In the genomic region with DNA sequence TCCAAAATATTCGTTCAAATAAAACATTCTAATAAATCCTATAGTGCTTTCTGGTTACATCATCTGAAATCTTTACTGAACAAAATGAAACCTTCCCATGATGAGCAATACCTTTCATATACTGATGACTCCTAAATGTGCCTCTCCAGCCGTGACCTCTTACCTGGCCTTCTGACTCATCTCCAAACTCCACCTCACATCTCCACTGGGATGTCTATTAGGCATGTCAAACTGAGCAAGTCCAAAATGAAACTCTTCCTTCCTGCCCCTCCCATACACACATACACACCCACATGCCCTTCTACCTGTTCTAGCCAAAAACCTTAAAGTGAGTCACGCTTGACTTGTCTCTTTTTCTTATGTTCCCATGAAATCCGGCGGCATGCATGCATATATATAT, we compare ENCODE assay signal across 8 cellular contexts. TPM values are rescaled to one million over a fixed set of nuclear protein-coding genes. Genes with fewer than 3 reads are reported as not detected.
DNase-seq lines count a peak whose midpoint lies in the region; ATAC-seq and TF ChIP-seq lines count a peak whose summit lies in the region.

No MANE protein-coding gene starts in this region.

- H3K9me3 Mint-ChIP-seq in natural killer cell treated with Interleukin-12 subunit alpha and Interleukin-12 subunit beta and Interleukin-15 and Interleukin-18, amount 100 ng/mL, for 72 hours, result no peaks in the 10 kb centered on the region

- peak overlapping the region in 1 of 2 donors; percentile 18 for H3K27ac Mint-ChIP-seq in natural killer cell treated with Interleukin-12 subunit alpha and Interleukin-12 subunit beta and Interleukin-15 and Interleukin-18, amount 100 ng/mL, for 72 hours

- no peak for TF ChIP-seq POLR2A in erythroblast (IDR thresholded peaks at IDR 0.05; ENCODE audit: low read length)

- peaks cover 27% of the 10 kb centered on the region for H3K36me3 Mint-ChIP-seq in natural killer cell treated with Interleukin-12 subunit alpha and Interleukin-12 subunit beta and Interleukin-15 and Interleukin-18, amount 100 ng/mL, for 72 hours

- ATAC-seq in GM18867 (IDR thresholded peaks at IDR 0.05; ENCODE audit: unreplicated experiment) (peak; percentile 89), HG02759 (IDR thresholded peaks at IDR 0.05; ENCODE audit: unreplicated experiment) (peak; percentile 95), RWPE2 (ENCODE audit: low read depth) (peak; percentile 99), heart right ventricle (no peak)
- peak; percentile 43 to 72 for ATAC-seq in natural killer cell treated with Interleukin-12 subunit alpha and Interleukin-12 subunit beta and Interleukin-15 and Interleukin-18, amount 100 ng/mL, for 72 hours

- H3K4me1 ChIP-seq in RWPE2 (ENCODE audit: insufficient read depth, poor library complexity, severe bottlenecking), result peaks cover 17% of the 10 kb centered on the region
- H3K4me1 ChIP-seq in heart right ventricle, result peaks cover 0 to 6% (median 3%) of the 10 kb centered on the region in 9 donors

- intact Hi-C loops in heart right ventricle (cut with DNase I), result no loop called here

- no peaks in the 10 kb centered on the region for H3K27me3 ChIP-seq in RWPE2 (ENCODE audit: insufficient read depth, poor library complexity, severe bottlenecking)
- H3K27me3 ChIP-seq in heart right ventricle, result no peaks in the 10 kb centered on the region

- H3K4me3 ChIP-seq in RWPE2 (ENCODE audit: severe bottlenecking) (no peak overlapping the region), heart right ventricle (no peak overlapping the region)

- no peak overlapping the region for H3K4me3 Mint-ChIP-seq in natural killer cell treated with Interleukin-12 subunit alpha and Interleukin-12 subunit beta and Interleukin-15 and Interleukin-18, amount 100 ng/mL, for 72 hours

- H3K36me3 ChIP-seq in RWPE2 (ENCODE audit: low read depth), result no peaks in the 10 kb centered on the region; the same call in 1 of the 2 replicates
- H3K36me3 ChIP-seq in heart right ventricle, result peaks cover 0 to 29% (median 0%) of the 10 kb centered on the region in 9 donors

- 92 to 99% methylated on average over 5 of the region's 5 CpGs for WGBS in heart right ventricle, 2 donors

- H3K27me3 Mint-ChIP-seq in natural killer cell treated with Interleukin-12 subunit alpha and Interleukin-12 subunit beta and Interleukin-15 and Interleukin-18, amount 100 ng/mL, for 72 hours, result no peaks in the 10 kb centered on the region

- DNase-seq in RWPE2 (ENCODE audit: low spot score) (peak; percentile 88), NCI-H1105 (lab: John Stamatoyannopoulos, UW) (no peak), erythroblast (lab: John Stamatoyannopoulos, UW) (no peak), heart right ventricle (no peak), NCI-H524 treated with DMSO at 0.1 percent for 48 hours (lab: John Stamatoyannopoulos, UW) (no peak)
- no peak for DNase-seq in natural killer cell treated with Interleukin-12 subunit alpha and Interleukin-12 subunit beta and Interleukin-15 and Interleukin-18, amount 100 ng/mL, for 72 hours (ENCODE audit: low spot score)

- H3K27ac ChIP-seq in RWPE2 (ENCODE audit: poor library complexity, severe bottlenecking), result peak overlapping the region; percentile 74
- no peak overlapping the region for H3K27ac ChIP-seq in heart right ventricle

- H3K4me1 Mint-ChIP-seq in natural killer cell treated with Interleukin-12 subunit alpha and Interleukin-12 subunit beta and Interleukin-15 and Interleukin-18, amount 100 ng/mL, for 72 hours (ENCODE audit: low read depth in 2 of 2), result peaks cover 24 to 28% of the 10 kb centered on the region in 2 donors

- no peak for TF ChIP-seq CTCF in RWPE2 (IDR thresholded peaks at IDR 0.05; ENCODE audit: poor library complexity, severe bottlenecking)
- TF ChIP-seq CTCF in heart right ventricle (IDR thresholded peaks at IDR 0.05), result no peak

- no peaks in the 10 kb centered on the region for H3K9me3 ChIP-seq in RWPE2 (ENCODE audit: severe bottlenecking)
- H3K9me3 ChIP-seq in heart right ventricle, result no peaks in the 10 kb centered on the region

RNA-seq across cellular contexts. Expression of gene GSAP, which starts 22.9 kb away (rescaled TPM):
- 10 to 100 TPM; 15.9 to 18.0 TPM for total RNA-seq in natural killer cell treated with Interleukin-12 subunit alpha and Interleukin-12 subunit beta and Interleukin-15 and Interleukin-18, amount 100 ng/mL, for 72 hours
- 10 to 100 TPM in 3 of 10 donors, 1 to 10 TPM in 7; 5.2 to 13.5 (median 7.9) TPM for total RNA-seq in heart right ventricle
- polyA plus RNA-seq in heart right ventricle, result 10 to 100 TPM in 1 of 2 donors, 1 to 10 TPM in 1; 1.7 to 23.7 TPM

Comparison
In these comparisons a context has a peak if more than half of its experiments do, and no peak if none do; other contexts are left out.
1. ATAC-seq: peak in GM18867 (single experiment), HG02759 (single experiment), RWPE2 (single experiment) and natural killer cell treated with Interleukin-12 subunit alpha and Interleukin-12 subunit beta and Interleukin-15 and Interleukin-18, amount 100 ng/mL, for 72 hours (2 of 2); none in heart right ventricle (0 of 8).